Comparison of ENCODE assay signal across 9 cellular contexts in the genomic region with DNA sequence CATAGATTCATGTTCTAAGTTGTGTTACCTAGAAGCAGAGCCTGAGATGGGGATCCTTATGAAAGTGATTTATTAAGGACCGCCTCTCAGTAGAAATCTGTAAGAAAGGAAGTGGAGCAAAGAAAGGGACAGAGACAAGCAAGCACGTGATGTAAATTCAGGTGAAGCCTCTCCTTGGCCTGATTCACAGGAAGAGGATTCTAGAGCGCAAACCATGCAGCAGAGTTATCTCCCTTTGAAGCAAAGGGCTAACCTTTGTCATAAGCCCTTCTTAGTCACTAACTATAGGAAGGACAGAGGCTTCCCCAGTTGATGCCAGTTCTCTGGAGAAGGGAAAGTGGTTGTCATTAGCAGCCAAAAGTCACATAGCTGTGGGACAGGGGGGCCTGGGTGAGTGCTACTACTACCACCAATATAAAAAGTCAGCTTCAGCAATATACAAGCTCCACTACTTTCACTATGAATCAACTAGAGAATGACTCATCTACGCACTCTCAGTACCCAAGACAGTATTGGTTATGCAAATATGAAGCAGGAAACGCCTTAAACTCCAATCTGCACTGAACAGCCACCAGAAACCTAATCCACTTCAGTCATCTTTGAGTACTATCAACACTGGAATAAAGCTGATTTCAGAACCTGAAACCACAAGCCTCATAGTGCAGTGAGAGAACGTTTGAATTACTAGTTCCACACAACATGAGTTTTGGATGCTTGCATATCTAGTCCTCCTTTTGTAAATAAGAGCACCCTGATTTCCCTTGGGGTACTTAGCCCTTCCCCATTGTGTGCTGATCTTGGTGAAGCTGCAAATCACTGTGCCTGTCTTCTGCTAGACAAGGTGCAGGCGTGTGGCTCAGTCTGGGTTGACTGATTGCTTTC.
DNase-seq lines count a peak whose midpoint lies in the region; ATAC-seq and TF ChIP-seq lines count a peak whose summit lies in the region.
"Had no signal": no experiment of that assay in that cellular context is flagged by ENCODE, and none has a peak within 500 bp of the region (broad histone marks: within the 10 kb centered on the region; RNA-seq: fewer than 3 reads in every experiment).

No MANE protein-coding gene starts in this region.

- H3F3A ChIP-seq in PC-9 (ENCODE audit: insufficient read depth, low read depth) = peaks cover 3% of the 10 kb centered on the region; the same call in 1 of the 2 replicates

- ATAC-seq in GM19351 (IDR thresholded peaks at IDR 0.05; ENCODE audit: unreplicated experiment) (peak; percentile 98), HG03159 (IDR thresholded peaks at IDR 0.05; ENCODE audit: unreplicated experiment) (peak; percentile 100)
- peak; percentile 95 for ATAC-seq in stimulated activated naive B cell treated with anti-CD40 and anti-IgM and Interleukin-4, amounts not matched to agents 10 μg/mL and 1 μg/mL and 100 μg/mL, for 72 hours (replicated peaks)

- H3K36me3 Mint-ChIP-seq in stimulated activated naive B cell treated with anti-CD40 and anti-IgM and Interleukin-4, amounts not matched to agents 10 μg/mL and 1 μg/mL and 100 μg/mL, for 72 hours = peaks cover 0 to 3% of the 10 kb centered on the region in 2 donors

- DNase-seq in DMS79 treated with DMSO at 0.1 percent for 48 hours (lab: John Stamatoyannopoulos, UW) = peak; percentile 31
- DNase-seq in PC-9 = peak; percentile 16 to 77
- peak; percentile 92 for DNase-seq in epithelial cell of esophagus (ENCODE audit: low read depth)
- peak; percentile 56 for DNase-seq in stimulated activated naive B cell treated with anti-CD40 and anti-IgM and Interleukin-4, amounts not matched to agents 10 μg/mL and 1 μg/mL and 100 μg/mL, for 72 hours
- DNase-seq in cortex of kidney (lab: John Stamatoyannopoulos, UW) = no peak
- DNase-seq in nucleus accumbens (lab: John Stamatoyannopoulos, UW) = no peak
- DNase-seq: right lobe of liver had no signal

- peak overlapping the region; percentile 88 for H3K27ac Mint-ChIP-seq in stimulated activated naive B cell treated with anti-CD40 and anti-IgM and Interleukin-4, amounts not matched to agents 10 μg/mL and 1 μg/mL and 100 μg/mL, for 72 hours

- no TSS peak for BruUV-seq in PC-9 (replicated peaks; lab: Mats Ljungman, UMichigan)

- H3K4me1 ChIP-seq in PC-9 (replicated peaks; ENCODE audit: insufficient read depth) = peaks cover 12% of the 10 kb centered on the region

- POLR2A ChIA-PET in PC-9 (lab: Charles Lee; ENCODE audit: unreplicated experiment) = interaction anchor here (0.6 kb wide), 1 partner anchor 13 kb away, joined by 8 read pairs; no protein-coding TSS in a partner anchor

- H3K4me3 Mint-ChIP-seq in stimulated activated naive B cell treated with anti-CD40 and anti-IgM and Interleukin-4, amounts not matched to agents 10 μg/mL and 1 μg/mL and 100 μg/mL, for 72 hours = peak overlapping the region; percentile 53 to 60

- H3K27ac ChIP-seq in PC-9 = peak overlapping the region; percentile 28
- H3K27ac ChIP-seq: right lobe of liver had no signal

- no peaks in the 10 kb centered on the region for H3K27me3 ChIP-seq in PC-9 (ENCODE audit: insufficient read depth, low read depth)
- H3K27me3 ChIP-seq: right lobe of liver had no signal

- H3K79me2 ChIP-seq in PC-9 (ENCODE audit: low read depth) = no peaks in the 10 kb centered on the region

- CTCF ChIA-PET in PC-9 (lab: Charles Lee) = no interaction called here

- H3K9me3 Mint-ChIP-seq in stimulated activated naive B cell treated with anti-CD40 and anti-IgM and Interleukin-4, amounts not matched to agents 10 μg/mL and 1 μg/mL and 100 μg/mL, for 72 hours = no peaks in the 10 kb centered on the region

- peak overlapping the region; percentile 25 for H3K4me2 ChIP-seq in PC-9

- no peaks in the 10 kb centered on the region for H3K9me3 ChIP-seq in PC-9 (ENCODE audit: insufficient read depth, low read depth)
- H3K9me3 ChIP-seq: right lobe of liver had no signal

- H3K4me3 ChIP-seq in PC-9 (no peak overlapping the region), epithelial cell of esophagus (ENCODE audit: low read length) (no peak overlapping the region)
- H3K4me3 ChIP-seq: right lobe of liver had no signal

- peaks cover 23 to 31% of the 10 kb centered on the region in 2 donors for H3K4me1 Mint-ChIP-seq in stimulated activated naive B cell treated with anti-CD40 and anti-IgM and Interleukin-4, amounts not matched to agents 10 μg/mL and 1 μg/mL and 100 μg/mL, for 72 hours

- H4K20me1 ChIP-seq in PC-9 (ENCODE audit: insufficient read depth) = no peaks in the 10 kb centered on the region

- H3K36me3 ChIP-seq in PC-9 (ENCODE audit: low read depth) = no peaks in the 10 kb centered on the region
- H3K36me3 ChIP-seq: right lobe of liver had no signal

- TF ChIP-seq CTCF in PC-9 (conservative IDR thresholded peaks at IDR 0.05) (no peak), epithelial cell of esophagus (IDR thresholded peaks at IDR 0.05; ENCODE audit: insufficient read depth, low read depth, low read length, missing control alignments) (no peak)

- no peaks in the 10 kb centered on the region for H3K9me2 ChIP-seq in PC-9 (ENCODE audit: insufficient read depth)

- intact Hi-C loops in PC-9 (cut with micrococcal nuclease; ENCODE audit: unreplicated experiment) = loop anchor here (5.0 kb wide), 2 partner anchors 79 to 159 kb away; no protein-coding TSS in a partner anchor

- peaks cover 0 to under 1% of the 10 kb centered on the region in 2 donors for H3K27me3 Mint-ChIP-seq in stimulated activated naive B cell treated with anti-CD40 and anti-IgM and Interleukin-4, amounts not matched to agents 10 μg/mL and 1 μg/mL and 100 μg/mL, for 72 hours

- H2AFZ ChIP-seq in PC-9 = no peak overlapping the region

Comparison
In these comparisons a context has a peak if more than half of its experiments do, and no peak if none do; other contexts are left out.
1. DNase-seq: peak in DMS79 treated with DMSO at 0.1 percent for 48 hours (single experiment), PC-9 (2 of 2), epithelial cell of esophagus (single experiment) and stimulated activated naive B cell treated with anti-CD40 and anti-IgM and Interleukin-4, amounts not matched to agents 10 μg/mL and 1 μg/mL and 100 μg/mL, for 72 hours (single experiment); none in cortex of kidney (single experiment) and nucleus accumbens (0 of 56).
2. Peak in every context shown above with its lines, with median percentiles within 50 percentile points of each other: ATAC-seq.